ENCODE assay signal across 1 cellular context in the genomic region with DNA sequence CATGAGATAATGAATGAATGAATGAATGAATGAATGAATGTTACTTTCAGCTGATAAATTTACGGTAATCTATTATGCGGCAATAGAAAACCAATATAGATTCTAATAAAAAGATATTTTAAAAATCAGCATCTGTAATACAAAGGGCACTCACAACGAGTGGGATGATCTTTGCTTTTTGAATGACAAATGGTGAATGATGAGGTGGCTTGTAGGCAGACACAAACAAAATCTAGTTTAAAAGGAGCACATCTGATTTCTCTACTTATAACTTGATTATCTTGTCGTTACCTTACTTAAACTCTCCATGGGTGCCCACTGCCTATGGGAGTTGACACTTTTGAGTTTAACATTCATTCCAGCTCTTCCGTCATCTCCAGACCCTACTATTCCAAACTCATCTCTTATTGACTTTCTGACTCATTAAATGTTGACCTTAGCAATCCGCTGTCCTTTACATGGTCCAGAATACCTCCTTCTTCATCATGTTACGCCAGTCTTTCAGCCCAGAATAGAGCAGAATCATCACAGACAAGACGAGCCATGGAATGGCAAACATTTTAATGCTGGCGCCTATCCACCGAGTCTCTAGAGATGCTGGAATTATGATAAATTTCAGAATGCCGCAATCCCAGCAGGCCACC.
A peak's percentile ranks its signal among the peaks of the same experiment; 100 is the strongest.
TF ChIP-seq lines count a peak whose summit lies in the region.

No MANE protein-coding gene starts in this region.

TF ChIP-seq in HepG2, 621 proteins besides CTCF, POLR2A, EP300 and RAD21 (continued from another document and continues in another):
- TF ChIP-seq, protein P1, sequence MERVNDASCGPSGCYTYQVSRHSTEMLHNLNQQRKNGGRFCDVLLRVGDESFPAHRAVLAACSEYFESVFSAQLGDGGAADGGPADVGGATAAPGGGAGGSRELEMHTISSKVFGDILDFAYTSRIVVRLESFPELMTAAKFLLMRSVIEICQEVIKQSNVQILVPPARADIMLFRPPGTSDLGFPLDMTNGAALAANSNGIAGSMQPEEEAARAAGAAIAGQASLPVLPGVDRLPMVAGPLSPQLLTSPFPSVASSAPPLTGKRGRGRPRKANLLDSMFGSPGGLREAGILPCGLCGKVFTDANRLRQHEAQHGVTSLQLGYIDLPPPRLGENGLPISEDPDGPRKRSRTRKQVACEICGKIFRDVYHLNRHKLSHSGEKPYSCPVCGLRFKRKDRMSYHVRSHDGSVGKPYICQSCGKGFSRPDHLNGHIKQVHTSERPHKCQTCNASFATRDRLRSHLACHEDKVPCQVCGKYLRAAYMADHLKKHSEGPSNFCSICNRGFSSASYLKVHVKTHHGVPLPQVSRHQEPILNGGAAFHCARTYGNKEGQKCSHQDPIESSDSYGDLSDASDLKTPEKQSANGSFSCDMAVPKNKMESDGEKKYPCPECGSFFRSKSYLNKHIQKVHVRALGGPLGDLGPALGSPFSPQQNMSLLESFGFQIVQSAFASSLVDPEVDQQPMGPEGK (CRISPR knock-in tag; IDR thresholded peaks at IDR 0.05): no peak
- TF ChIP-seq KDM1A (CRISPR knock-in tag; IDR thresholded peaks at IDR 0.05) (peak; percentile 88), HNRNPLL (IDR thresholded peaks at IDR 0.05; ENCODE audit: low read depth, low read length, poor library complexity, severe bottlenecking) (peak; percentile 66), NAIF1 (CRISPR knock-in tag; IDR thresholded peaks at IDR 0.05; ENCODE audit: borderline replicate concordance) (peak; percentile 70; the same call in 1 of the 2 replicates), ISX (CRISPR knock-in tag; conservative IDR thresholded peaks at IDR 0.05) (0 out of 2 replicates have a peak, but pooled peaks have one; percentile 36), ZNF17 (CRISPR knock-in tag; IDR thresholded peaks at IDR 0.05) (no peak), AHDC1 (CRISPR knock-in tag; IDR thresholded peaks at IDR 0.05; ENCODE audit: borderline replicate concordance) (peak; percentile 77; the same call in 1 of the 2 replicates), ZFP37 (CRISPR knock-in tag; IDR thresholded peaks at IDR 0.05; ENCODE audit: borderline replicate concordance) (0 out of 2 replicates have a peak, but pooled peaks have one; percentile 46), THYN1 (CRISPR knock-in tag; IDR thresholded peaks at IDR 0.05; ENCODE audit: borderline replicate concordance, low read depth) (no peak), MIER3 (CRISPR knock-in tag; IDR thresholded peaks at IDR 0.05; ENCODE audit: borderline replicate concordance) (peak; percentile 38; the same call in 1 of the 2 replicates), ZNF20 (CRISPR knock-in tag; IDR thresholded peaks at IDR 0.05) (no peak), HCFC1 (IDR thresholded peaks at IDR 0.05; ENCODE audit: low read depth, low read length) (no peak), JUNB (CRISPR knock-in tag; IDR thresholded peaks at IDR 0.05; ENCODE audit: borderline replicate concordance) (peak; percentile 93), ZNF24 (IDR thresholded peaks at IDR 0.05) (peak; percentile 87), FOSL2 (CRISPR knock-in tag; IDR thresholded peaks at IDR 0.05) (peak; percentile 98), GATAD2A (CRISPR knock-in tag; IDR thresholded peaks at IDR 0.05) (peak; percentile 77), KLF16 (CRISPR knock-in tag; IDR thresholded peaks at IDR 0.05) (peak in 1 of 2 experiments; percentile 44; a peak in 1 of 4 replicates), ZNF557 (CRISPR knock-in tag; IDR thresholded peaks at IDR 0.05) (no peak)
- TF ChIP-seq, protein P2, sequence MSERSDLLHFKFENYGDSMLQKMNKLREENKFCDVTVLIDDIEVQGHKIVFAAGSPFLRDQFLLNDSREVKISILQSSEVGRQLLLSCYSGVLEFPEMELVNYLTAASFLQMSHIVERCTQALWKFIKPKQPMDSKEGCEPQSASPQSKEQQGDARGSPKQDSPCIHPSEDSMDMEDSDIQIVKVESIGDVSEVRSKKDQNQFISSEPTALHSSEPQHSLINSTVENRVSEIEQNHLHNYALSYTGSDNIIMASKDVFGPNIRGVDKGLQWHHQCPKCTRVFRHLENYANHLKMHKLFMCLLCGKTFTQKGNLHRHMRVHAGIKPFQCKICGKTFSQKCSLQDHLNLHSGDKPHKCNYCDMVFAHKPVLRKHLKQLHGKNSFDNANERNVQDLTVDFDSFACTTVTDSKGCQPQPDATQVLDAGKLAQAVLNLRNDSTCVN (CRISPR knock-in tag; IDR thresholded peaks at IDR 0.05; ENCODE audit: borderline replicate concordance): 0 out of 2 replicates have a peak, but pooled peaks have one; percentile 18
- TF ChIP-seq, protein P3, sequence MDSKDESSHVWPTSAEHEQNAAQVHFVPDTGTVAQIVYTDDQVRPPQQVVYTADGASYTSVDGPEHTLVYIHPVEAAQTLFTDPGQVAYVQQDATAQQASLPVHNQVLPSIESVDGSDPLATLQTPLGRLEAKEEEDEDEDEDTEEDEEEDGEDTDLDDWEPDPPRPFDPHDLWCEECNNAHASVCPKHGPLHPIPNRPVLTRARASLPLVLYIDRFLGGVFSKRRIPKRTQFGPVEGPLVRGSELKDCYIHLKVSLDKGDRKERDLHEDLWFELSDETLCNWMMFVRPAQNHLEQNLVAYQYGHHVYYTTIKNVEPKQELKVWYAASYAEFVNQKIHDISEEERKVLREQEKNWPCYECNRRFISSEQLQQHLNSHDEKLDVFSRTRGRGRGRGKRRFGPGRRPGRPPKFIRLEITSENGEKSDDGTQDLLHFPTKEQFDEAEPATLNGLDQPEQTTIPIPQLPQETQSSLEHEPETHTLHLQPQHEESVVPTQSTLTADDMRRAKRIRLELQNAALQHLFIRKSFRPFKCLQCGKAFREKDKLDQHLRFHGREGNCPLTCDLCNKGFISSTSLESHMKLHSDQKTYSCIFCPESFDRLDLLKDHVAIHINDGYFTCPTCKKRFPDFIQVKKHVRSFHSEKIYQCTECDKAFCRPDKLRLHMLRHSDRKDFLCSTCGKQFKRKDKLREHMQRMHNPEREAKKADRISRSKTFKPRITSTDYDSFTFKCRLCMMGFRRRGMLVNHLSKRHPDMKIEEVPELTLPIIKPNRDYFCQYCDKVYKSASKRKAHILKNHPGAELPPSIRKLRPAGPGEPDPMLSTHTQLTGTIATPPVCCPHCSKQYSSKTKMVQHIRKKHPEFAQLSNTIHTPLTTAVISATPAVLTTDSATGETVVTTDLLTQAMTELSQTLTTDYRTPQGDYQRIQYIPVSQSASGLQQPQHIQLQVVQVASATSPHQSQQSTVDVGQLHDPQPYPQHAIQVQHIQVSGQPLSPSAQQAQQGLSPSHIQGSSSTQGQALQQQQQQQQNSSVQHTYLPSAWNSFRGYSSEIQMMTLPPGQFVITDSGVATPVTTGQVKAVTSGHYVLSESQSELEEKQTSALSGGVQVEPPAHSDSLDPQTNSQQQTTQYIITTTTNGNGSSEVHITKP (CRISPR knock-in tag; IDR thresholded peaks at IDR 0.05; ENCODE audit: low read depth): peak; percentile 50; the same call in 1 of the 2 replicates
- TF ChIP-seq, protein P4, sequence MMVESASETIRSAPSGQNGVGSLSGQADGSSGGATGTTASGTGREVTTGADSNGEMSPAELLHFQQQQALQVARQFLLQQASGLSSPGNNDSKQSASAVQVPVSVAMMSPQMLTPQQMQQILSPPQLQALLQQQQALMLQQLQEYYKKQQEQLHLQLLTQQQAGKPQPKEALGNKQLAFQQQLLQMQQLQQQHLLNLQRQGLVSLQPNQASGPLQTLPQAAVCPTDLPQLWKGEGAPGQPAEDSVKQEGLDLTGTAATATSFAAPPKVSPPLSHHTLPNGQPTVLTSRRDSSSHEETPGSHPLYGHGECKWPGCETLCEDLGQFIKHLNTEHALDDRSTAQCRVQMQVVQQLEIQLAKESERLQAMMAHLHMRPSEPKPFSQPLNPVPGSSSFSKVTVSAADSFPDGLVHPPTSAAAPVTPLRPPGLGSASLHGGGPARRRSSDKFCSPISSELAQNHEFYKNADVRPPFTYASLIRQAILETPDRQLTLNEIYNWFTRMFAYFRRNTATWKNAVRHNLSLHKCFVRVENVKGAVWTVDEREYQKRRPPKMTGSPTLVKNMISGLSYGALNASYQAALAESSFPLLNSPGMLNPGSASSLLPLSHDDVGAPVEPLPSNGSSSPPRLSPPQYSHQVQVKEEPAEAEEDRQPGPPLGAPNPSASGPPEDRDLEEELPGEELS (CRISPR knock-in tag; IDR thresholded peaks at IDR 0.05): peak; percentile 40
- TF ChIP-seq, protein P5, sequence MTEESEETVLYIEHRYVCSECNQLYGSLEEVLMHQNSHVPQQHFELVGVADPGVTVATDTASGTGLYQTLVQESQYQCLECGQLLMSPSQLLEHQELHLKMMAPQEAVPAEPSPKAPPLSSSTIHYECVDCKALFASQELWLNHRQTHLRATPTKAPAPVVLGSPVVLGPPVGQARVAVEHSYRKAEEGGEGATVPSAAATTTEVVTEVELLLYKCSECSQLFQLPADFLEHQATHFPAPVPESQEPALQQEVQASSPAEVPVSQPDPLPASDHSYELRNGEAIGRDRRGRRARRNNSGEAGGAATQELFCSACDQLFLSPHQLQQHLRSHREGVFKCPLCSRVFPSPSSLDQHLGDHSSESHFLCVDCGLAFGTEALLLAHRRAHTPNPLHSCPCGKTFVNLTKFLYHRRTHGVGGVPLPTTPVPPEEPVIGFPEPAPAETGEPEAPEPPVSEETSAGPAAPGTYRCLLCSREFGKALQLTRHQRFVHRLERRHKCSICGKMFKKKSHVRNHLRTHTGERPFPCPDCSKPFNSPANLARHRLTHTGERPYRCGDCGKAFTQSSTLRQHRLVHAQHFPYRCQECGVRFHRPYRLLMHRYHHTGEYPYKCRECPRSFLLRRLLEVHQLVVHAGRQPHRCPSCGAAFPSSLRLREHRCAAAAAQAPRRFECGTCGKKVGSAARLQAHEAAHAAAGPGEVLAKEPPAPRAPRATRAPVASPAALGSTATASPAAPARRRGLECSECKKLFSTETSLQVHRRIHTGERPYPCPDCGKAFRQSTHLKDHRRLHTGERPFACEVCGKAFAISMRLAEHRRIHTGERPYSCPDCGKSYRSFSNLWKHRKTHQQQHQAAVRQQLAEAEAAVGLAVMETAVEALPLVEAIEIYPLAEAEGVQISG (CRISPR knock-in tag; IDR thresholded peaks at IDR 0.05): no peak
- TF ChIP-seq, protein P6, sequence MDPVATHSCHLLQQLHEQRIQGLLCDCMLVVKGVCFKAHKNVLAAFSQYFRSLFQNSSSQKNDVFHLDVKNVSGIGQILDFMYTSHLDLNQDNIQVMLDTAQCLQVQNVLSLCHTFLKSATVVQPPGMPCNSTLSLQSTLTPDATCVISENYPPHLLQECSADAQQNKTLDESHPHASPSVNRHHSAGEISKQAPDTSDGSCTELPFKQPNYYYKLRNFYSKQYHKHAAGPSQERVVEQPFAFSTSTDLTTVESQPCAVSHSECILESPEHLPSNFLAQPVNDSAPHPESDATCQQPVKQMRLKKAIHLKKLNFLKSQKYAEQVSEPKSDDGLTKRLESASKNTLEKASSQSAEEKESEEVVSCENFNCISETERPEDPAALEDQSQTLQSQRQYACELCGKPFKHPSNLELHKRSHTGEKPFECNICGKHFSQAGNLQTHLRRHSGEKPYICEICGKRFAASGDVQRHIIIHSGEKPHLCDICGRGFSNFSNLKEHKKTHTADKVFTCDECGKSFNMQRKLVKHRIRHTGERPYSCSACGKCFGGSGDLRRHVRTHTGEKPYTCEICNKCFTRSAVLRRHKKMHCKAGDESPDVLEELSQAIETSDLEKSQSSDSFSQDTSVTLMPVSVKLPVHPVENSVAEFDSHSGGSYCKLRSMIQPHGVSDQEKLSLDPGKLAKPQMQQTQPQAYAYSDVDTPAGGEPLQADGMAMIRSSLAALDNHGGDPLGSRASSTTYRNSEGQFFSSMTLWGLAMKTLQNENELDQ (CRISPR knock-in tag; IDR thresholded peaks at IDR 0.05; ENCODE audit: borderline replicate concordance): no peak
- TF ChIP-seq, protein P7, sequence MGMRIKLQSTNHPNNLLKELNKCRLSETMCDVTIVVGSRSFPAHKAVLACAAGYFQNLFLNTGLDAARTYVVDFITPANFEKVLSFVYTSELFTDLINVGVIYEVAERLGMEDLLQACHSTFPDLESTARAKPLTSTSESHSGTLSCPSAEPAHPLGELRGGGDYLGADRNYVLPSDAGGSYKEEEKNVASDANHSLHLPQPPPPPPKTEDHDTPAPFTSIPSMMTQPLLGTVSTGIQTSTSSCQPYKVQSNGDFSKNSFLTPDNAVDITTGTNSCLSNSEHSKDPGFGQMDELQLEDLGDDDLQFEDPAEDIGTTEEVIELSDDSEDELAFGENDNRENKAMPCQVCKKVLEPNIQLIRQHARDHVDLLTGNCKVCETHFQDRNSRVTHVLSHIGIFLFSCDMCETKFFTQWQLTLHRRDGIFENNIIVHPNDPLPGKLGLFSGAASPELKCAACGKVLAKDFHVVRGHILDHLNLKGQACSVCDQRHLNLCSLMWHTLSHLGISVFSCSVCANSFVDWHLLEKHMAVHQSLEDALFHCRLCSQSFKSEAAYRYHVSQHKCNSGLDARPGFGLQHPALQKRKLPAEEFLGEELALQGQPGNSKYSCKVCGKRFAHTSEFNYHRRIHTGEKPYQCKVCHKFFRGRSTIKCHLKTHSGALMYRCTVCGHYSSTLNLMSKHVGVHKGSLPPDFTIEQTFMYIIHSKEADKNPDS (CRISPR knock-in tag; IDR thresholded peaks at IDR 0.05): no peak
